11 cellular contexts compared by ENCODE assay signal in genomic region chr5:132771559-132771998, GRCh38. TPM values are rescaled to one million over a fixed set of nuclear protein-coding genes. Genes with fewer than 3 reads are reported as not detected.
DNase-seq lines count a peak whose midpoint lies in the region; ATAC-seq, FAIRE-seq and TF ChIP-seq lines count a peak whose summit lies in the region.
"Had no signal": no experiment of that assay in that cellular context is flagged by ENCODE, and none has a peak within 500 bp of the region (broad histone marks: within the 10 kb centered on the region; RNA-seq: fewer than 3 reads in every experiment).

No MANE protein-coding gene starts in this region.

- H2AFZ ChIP-seq in HepG2 (ENCODE audit: low read length): no peak overlapping the region

- FAIRE-seq in HepG2 (lab: Jason Lieb, UNC): peak; percentile 74
- FAIRE-seq: frontal cortex had no signal

- peak; percentile 83 for ATAC-seq in HepG2
- no peak for ATAC-seq in HG02763 (IDR thresholded peaks at IDR 0.05; ENCODE audit: unreplicated experiment)
- ATAC-seq in HG03175 (IDR thresholded peaks at IDR 0.05; ENCODE audit: unreplicated experiment): no peak
- ATAC-seq: SK-N-SH treated with all-trans-retinoic acid at 6 μM for 48 hours had no signal

- intact Hi-C loops in dorsolateral prefrontal cortex (cut with DNase I): no loop called here
- intact Hi-C loops in HepG2 (cut with micrococcal nuclease; ENCODE audit: unreplicated experiment): loop anchor here (1.0 to 2.0 kb wide), 3 partner anchors 35 to 49 kb away; partner anchors contain the start of gene KIF3A

- peaks cover 15% of the 10 kb centered on the region; the same call in 1 of the 2 replicates for H3K4me1 ChIP-seq in HUES64 (ENCODE audit: insufficient read depth, low read length)
- peaks cover 57% of the 10 kb centered on the region for H3K4me1 ChIP-seq in HepG2 (ENCODE audit: insufficient read depth, low read length)
- H3K4me1 ChIP-seq in thymus (ENCODE audit: control insufficient read depth, insufficient read depth, low read length): peaks cover 1% of the 10 kb centered on the region

- no peak for TF ChIP-seq RAD21 in HepG2 (CRISPR knock-in tag; IDR thresholded peaks at IDR 0.05)

- no peak overlapping the region for H3K9ac ChIP-seq in HUES64 (ENCODE audit: low read depth, low read length)
- H3K9ac ChIP-seq in HepG2 (ENCODE audit: insufficient read depth, low read depth, low read length): peak overlapping the region; percentile 51

- BruUV-seq in HepG2 (replicated peaks; lab: Mats Ljungman, UMichigan): no TSS peak

- POLR2A ChIA-PET in HepG2 (lab: Yijun Ruan, JAX): interaction anchor here (0.7 to 1.9 kb wide), 3 partner anchors 36 to 49 kb away, joined by 3 to 14 read pairs (median 6); no protein-coding TSS in a partner anchor

- no peaks in the 10 kb centered on the region for H3K36me3 ChIP-seq in HUES64 (ENCODE audit: insufficient read depth, low read length)
- peaks cover 1 to 4% of the 10 kb centered on the region in 2 experiments; a peak in 1 of 5 replicates for H3K36me3 ChIP-seq in HepG2 (replicated peaks in 1 of 2; ENCODE audit: control insufficient read depth in 1 of 2, insufficient read depth in 2 of 2, low read length in 2 of 2)
- no peaks in the 10 kb centered on the region for H3K36me3 ChIP-seq in thymus (ENCODE audit: control insufficient read depth, insufficient read depth)

- CTCF ChIA-PET in HepG2 (lab: Yijun Ruan, JAX; ENCODE audit: low intra/inter-chr PET ratio, low total read pairs): no interaction called here

- H3K27me3 ChIP-seq in HUES64 (ENCODE audit: insufficient read depth, low read length): peaks cover 24% of the 10 kb centered on the region
- no peaks in the 10 kb centered on the region for H3K27me3 ChIP-seq in dorsolateral prefrontal cortex
- no peaks in the 10 kb centered on the region for H3K27me3 ChIP-seq in HepG2 (ENCODE audit: control insufficient read depth in 1 of 2, insufficient read depth in 2 of 2, low read length in 2 of 2)
- peaks cover 7% of the 10 kb centered on the region for H3K27me3 ChIP-seq in thymus (ENCODE audit: control insufficient read depth, insufficient read depth)

- TF ChIP-seq POLR2A in HepG2 (IDR thresholded peaks at IDR 0.05; ENCODE audit: insufficient read depth in 1 of 2, low read depth in 2 of 2, low read length in 2 of 2): peak in 1 of 2 experiments; percentile 44; a peak in 1 of 4 replicates

- H3K27ac ChIP-seq in HUES64 (ENCODE audit: low read depth, low read length) (peak overlapping the region; percentile 20; the same call in 1 of the 2 replicates), dorsolateral prefrontal cortex (peak overlapping the region; percentile 76 to 100 (median 98)), HepG2 (ENCODE audit: extremely low read length, insufficient read depth, low read length) (peak overlapping the region; percentile 71), thymus (ENCODE audit: low read depth) (peak overlapping the region; percentile 20)

- TF ChIP-seq CTCF in dorsolateral prefrontal cortex (IDR thresholded peaks at IDR 0.05 in 54 of 56, conservative IDR thresholded peaks at IDR 0.05 in 2 of 56; ENCODE audit: low read depth in 1 of 56, partially characterized antibody in 56 of 56): no peak
- no peak for TF ChIP-seq CTCF in HepG2 (CRISPR knock-in tag; IDR thresholded peaks at IDR 0.05)

- WGBS in HUES64: 58% methylated on average over 8 of the region's 8 CpGs
- 16% methylated on average over 4 of the region's 8 CpGs for WGBS in HepG2 (ENCODE audit: low lambda C conversion rate)
- WGBS in thymus: 94% methylated on average over 8 of the region's 8 CpGs

- TF ChIP-seq EP300 in HepG2 (IDR thresholded peaks at IDR 0.05; ENCODE audit: low read depth in 2 of 2, low read length in 2 of 2): no peak
- TF ChIP-seq EP300 in HepG2 (CRISPR knock-in tag; IDR thresholded peaks at IDR 0.05; ENCODE audit: borderline replicate concordance): no peak

- DNase-seq in dorsolateral prefrontal cortex (peak in 2 of 10 donors; percentile 40 to 43), HepG2 (ENCODE audit: low spot score) (peak; percentile 90), SKM-1 (lab: John Stamatoyannopoulos, UW; ENCODE audit: unreplicated experiment) (no peak), NCI-H748 (lab: John Stamatoyannopoulos, UW; ENCODE audit: unreplicated experiment) (no peak)
- DNase-seq: NCI-H146 had no signal

- H4K20me1 ChIP-seq in HepG2 (ENCODE audit: insufficient read depth, low read length): no peaks in the 10 kb centered on the region

- no peaks in the 10 kb centered on the region for H3K9me3 ChIP-seq in HUES64 (ENCODE audit: insufficient read depth, low read depth, low read length)
- no peaks in the 10 kb centered on the region for H3K9me3 ChIP-seq in HepG2 (ENCODE audit: low read length)
- no peaks in the 10 kb centered on the region for H3K9me3 ChIP-seq in thymus (ENCODE audit: control insufficient read depth)

- peak overlapping the region; percentile 47 for H3K4me2 ChIP-seq in HepG2 (ENCODE audit: low read depth, low read length)

- in situ Hi-C loops in HepG2 (cut with HindIII; ENCODE audit: extremely low pct_ligation_motif_present, low pct_unique_long_range_greater_than_20kb): loop anchor here (5.0 kb wide), 1 partner anchor 46 kb away; no protein-coding TSS in a partner anchor

- peaks cover 68% of the 10 kb centered on the region for H3K79me2 ChIP-seq in HepG2 (ENCODE audit: insufficient read depth, low read length)

- H3K4me3 ChIP-seq in HUES64 (ENCODE audit: low read length) (no peak overlapping the region), dorsolateral prefrontal cortex (peak overlapping the region in 9 of 59 donors; percentile 0 to 33 (median 3)), HepG2 (replicated peaks in 1 of 3; ENCODE audit: insufficient read depth in 1 of 3, low read depth in 2 of 3, low read length in 3 of 3) (peak overlapping the region in 1 of 3 experiments; percentile 49; a peak in 1 of 6 replicates), thymus (ENCODE audit: low read length) (no peak overlapping the region)

RNA-seq across cellular contexts. Expression of gene SEPTIN8, which starts 5.5 kb away (rescaled TPM):
- 22.4 TPM for polyA plus RNA-seq in HUES64 (2013, experiment 1 of 2)
- 25.5 TPM for polyA plus RNA-seq in HUES64 (2013, experiment 2 of 2)
- total RNA-seq in dorsolateral prefrontal cortex (100 to 1,000 TPM; 221 to 622 (median 319) TPM), HepG2 (2016; rRNA removed; fragmentation: Illumina TruSeq; extraction: Trizol) (49.9 and 50.7 TPM in 2 replicates)
- total RNA-seq in HepG2 (2016; cell fraction: cytosol; rRNA removed; fragmentation: Illumina TruSeq; extraction: Trizol; ENCODE audit: low read depth): 13.3 and 15.3 TPM in 2 replicates
- 44.4 and 46.1 TPM in 2 replicates for total RNA-seq in HepG2 (2016; cell fraction: insoluble cytoplasmic fraction; rRNA removed; fragmentation: Illumina TruSeq; extraction: Trizol)
- total RNA-seq in HepG2 (2016; cell fraction: membrane; rRNA removed; fragmentation: Illumina TruSeq; extraction: Trizol): 36.1 and 39.7 TPM in 2 replicates
- total RNA-seq in HepG2 (2016; cell fraction: nucleus; rRNA removed; fragmentation: Illumina TruSeq; extraction: Trizol): 44.2 and 49.8 TPM in 2 replicates
- polyA plus RNA-seq in HepG2 (2011; rRNA removed) (41.4 and 52.4 TPM in 2 replicates), thymus (13.8 TPM)
- 28.0 and 28.2 TPM in 2 replicates for polyA plus RNA-seq in HepG2 (2011; cell fraction: cytosol; rRNA removed)
- 111 and 114 TPM in 2 replicates for polyA plus RNA-seq in HepG2 (2011; cell fraction: nucleus; rRNA removed)
- polyA plus RNA-seq in HepG2 (2012): 25.3 and 37.5 TPM in 2 replicates
- 13.8 and 15.1 TPM in 2 replicates for polyA plus RNA-seq in HepG2 (2016; cell fraction: cytosol; fragmentation: Illumina TruSeq; extraction: Trizol; ENCODE audit: low read depth)
- polyA plus RNA-seq in HepG2 (2016; cell fraction: insoluble cytoplasmic fraction; fragmentation: Illumina TruSeq; extraction: Trizol; ENCODE audit: low read depth): 42.4 and 53.4 TPM in 2 replicates
- polyA plus RNA-seq in HepG2 (2016; cell fraction: membrane; fragmentation: Illumina TruSeq; extraction: Trizol; ENCODE audit: low read depth): 26.2 and 28.3 TPM in 2 replicates
- 65.8 and 78.0 TPM in 2 replicates for polyA plus RNA-seq in HepG2 (2016; cell fraction: nucleus; fragmentation: Illumina TruSeq; extraction: Trizol; ENCODE audit: insufficient read depth, low read depth)
- 18.7 and 34.8 TPM in 2 replicates for polyA minus RNA-seq in HepG2 (2011; rRNA and poly(A)+ RNA removed; ENCODE audit: low replicate concordance)
- polyA minus RNA-seq in HepG2 (2011; cell fraction: cytosol; rRNA and poly(A)+ RNA removed): 17.4 TPM in 2 replicates
- polyA minus RNA-seq in HepG2 (2011; cell fraction: nucleus; rRNA and poly(A)+ RNA removed): 40.3 and 47.5 TPM in 2 replicates

RNA-seq across cellular contexts. Expression of gene CCNI2, which starts 24.4 kb away (rescaled TPM):
- polyA plus RNA-seq in HUES64 (2013, experiment 1 of 2): 0.70 TPM
- 0.13 TPM for polyA plus RNA-seq in HUES64 (2013, experiment 2 of 2)
- total RNA-seq in dorsolateral prefrontal cortex: 1 to 10 TPM in 83 of 120 experiments, under 1 TPM in 36, not detected in 1; 0.26 to 4.5 (median 1.5) TPM
- total RNA-seq in HepG2 (2016; rRNA removed; fragmentation: Illumina TruSeq; extraction: Trizol): not detected in 2 replicates
- total RNA-seq in HepG2 (2016; cell fraction: cytosol; rRNA removed; fragmentation: Illumina TruSeq; extraction: Trizol; ENCODE audit: low read depth): not detected in 2 replicates
- not detected in 2 replicates for total RNA-seq in HepG2 (2016; cell fraction: insoluble cytoplasmic fraction; rRNA removed; fragmentation: Illumina TruSeq; extraction: Trizol)
- total RNA-seq in HepG2 (2016; cell fraction: membrane; rRNA removed; fragmentation: Illumina TruSeq; extraction: Trizol): not detected in 2 replicates
- not detected in 2 replicates for total RNA-seq in HepG2 (2016; cell fraction: nucleus; rRNA removed; fragmentation: Illumina TruSeq; extraction: Trizol)
- 0.03 TPM in 1 of 2 replicates, not detected in the other for polyA plus RNA-seq in HepG2 (2011; rRNA removed)
- polyA plus RNA-seq in HepG2 (2011; cell fraction: cytosol; rRNA removed): not detected in 2 replicates
- not detected in 2 replicates for polyA plus RNA-seq in HepG2 (2011; cell fraction: nucleus; rRNA removed)
- 0.86 and 1.2 TPM in 2 replicates for polyA plus RNA-seq in HepG2 (2012)
- not detected in 2 replicates for polyA plus RNA-seq in HepG2 (2016; cell fraction: cytosol; fragmentation: Illumina TruSeq; extraction: Trizol; ENCODE audit: low read depth)
- polyA plus RNA-seq in HepG2 (2016; cell fraction: insoluble cytoplasmic fraction; fragmentation: Illumina TruSeq; extraction: Trizol; ENCODE audit: low read depth): not detected in 2 replicates
- polyA plus RNA-seq in HepG2 (2016; cell fraction: membrane; fragmentation: Illumina TruSeq; extraction: Trizol; ENCODE audit: low read depth): not detected in 2 replicates
- polyA plus RNA-seq in HepG2 (2016; cell fraction: nucleus; fragmentation: Illumina TruSeq; extraction: Trizol; ENCODE audit: insufficient read depth, low read depth): not detected in 2 replicates
- polyA minus RNA-seq in HepG2 (2011; rRNA and poly(A)+ RNA removed; ENCODE audit: low replicate concordance): not detected in 2 replicates
- not detected in 2 replicates for polyA minus RNA-seq in HepG2 (2011; cell fraction: cytosol; rRNA and poly(A)+ RNA removed)
- polyA minus RNA-seq in HepG2 (2011; cell fraction: nucleus; rRNA and poly(A)+ RNA removed): not detected in 2 replicates
- polyA plus RNA-seq in thymus: 2.5 TPM

RNA-seq across cellular contexts. Expression of gene KIF3A, which starts 34.2 kb away (rescaled TPM):
- polyA plus RNA-seq in HUES64 (2013, experiment 1 of 2): 6.4 TPM
- polyA plus RNA-seq in HUES64 (2013, experiment 2 of 2): 8.8 TPM
- 100 to 1,000 TPM in 95 of 120 experiments, 10 to 100 TPM in 25; 58.5 to 177 (median 126) TPM for total RNA-seq in dorsolateral prefrontal cortex
- total RNA-seq in HepG2 (2016; rRNA removed; fragmentation: Illumina TruSeq; extraction: Trizol): 8.4 and 11.3 TPM in 2 replicates
- total RNA-seq in HepG2 (2016; cell fraction: cytosol; rRNA removed; fragmentation: Illumina TruSeq; extraction: Trizol; ENCODE audit: low read depth): 2.8 and 3.1 TPM in 2 replicates
- 7.5 and 11.1 TPM in 2 replicates for total RNA-seq in HepG2 (2016; cell fraction: insoluble cytoplasmic fraction; rRNA removed; fragmentation: Illumina TruSeq; extraction: Trizol)
- total RNA-seq in HepG2 (2016; cell fraction: membrane; rRNA removed; fragmentation: Illumina TruSeq; extraction: Trizol): 1.5 and 2.4 TPM in 2 replicates
- total RNA-seq in HepG2 (2016; cell fraction: nucleus; rRNA removed; fragmentation: Illumina TruSeq; extraction: Trizol): 7.2 and 8.7 TPM in 2 replicates
- polyA plus RNA-seq in HepG2 (2011; rRNA removed): 2.3 TPM in 2 replicates
- polyA plus RNA-seq in HepG2 (2011; cell fraction: cytosol; rRNA removed): 0.91 and 1.5 TPM in 2 replicates
- 2.0 and 3.9 TPM in 2 replicates for polyA plus RNA-seq in HepG2 (2011; cell fraction: nucleus; rRNA removed)
- 3.5 and 4.3 TPM in 2 replicates for polyA plus RNA-seq in HepG2 (2012)
- polyA plus RNA-seq in HepG2 (2016; cell fraction: cytosol; fragmentation: Illumina TruSeq; extraction: Trizol; ENCODE audit: low read depth): 0.07 and 0.16 TPM in 2 replicates
- 5.7 and 6.8 TPM in 2 replicates for polyA plus RNA-seq in HepG2 (2016; cell fraction: insoluble cytoplasmic fraction; fragmentation: Illumina TruSeq; extraction: Trizol; ENCODE audit: low read depth)
- polyA plus RNA-seq in HepG2 (2016; cell fraction: membrane; fragmentation: Illumina TruSeq; extraction: Trizol; ENCODE audit: low read depth): 0.19 and 0.44 TPM in 2 replicates
- 7.8 and 14.1 TPM in 2 replicates for polyA plus RNA-seq in HepG2 (2016; cell fraction: nucleus; fragmentation: Illumina TruSeq; extraction: Trizol; ENCODE audit: insufficient read depth, low read depth)
- polyA minus RNA-seq in HepG2 (2011; rRNA and poly(A)+ RNA removed; ENCODE audit: low replicate concordance): 0.86 and 1.3 TPM in 2 replicates
- polyA minus RNA-seq in HepG2 (2011; cell fraction: cytosol; rRNA and poly(A)+ RNA removed): 1.4 and 4.2 TPM in 2 replicates
- polyA minus RNA-seq in HepG2 (2011; cell fraction: nucleus; rRNA and poly(A)+ RNA removed): 9.7 TPM in 2 replicates
- 6.6 TPM for polyA plus RNA-seq in thymus

RNA-seq across cellular contexts. Expression of gene SOWAHA, which starts 41.5 kb away (rescaled TPM):
- polyA plus RNA-seq in HUES64 (2013, experiment 1 of 2): not detected
- polyA plus RNA-seq in HUES64 (2013, experiment 2 of 2): 0.13 TPM
- total RNA-seq in dorsolateral prefrontal cortex: 100 to 1,000 TPM in 3 of 120 experiments, 10 to 100 TPM in 117; 15.4 to 106 (median 48.7) TPM
- total RNA-seq in HepG2 (2016; rRNA removed; fragmentation: Illumina TruSeq; extraction: Trizol): 1.9 and 2.0 TPM in 2 replicates
- 0.35 and 0.40 TPM in 2 replicates for total RNA-seq in HepG2 (2016; cell fraction: cytosol; rRNA removed; fragmentation: Illumina TruSeq; extraction: Trizol; ENCODE audit: low read depth)
- total RNA-seq in HepG2 (2016; cell fraction: insoluble cytoplasmic fraction; rRNA removed; fragmentation: Illumina TruSeq; extraction: Trizol): 2.0 and 2.2 TPM in 2 replicates
- 1.4 and 1.6 TPM in 2 replicates for total RNA-seq in HepG2 (2016; cell fraction: membrane; rRNA removed; fragmentation: Illumina TruSeq; extraction: Trizol)
- total RNA-seq in HepG2 (2016; cell fraction: nucleus; rRNA removed; fragmentation: Illumina TruSeq; extraction: Trizol): 1.1 and 1.6 TPM in 2 replicates
- polyA plus RNA-seq in HepG2 (2011; rRNA removed): 0.82 and 0.95 TPM in 2 replicates
- polyA plus RNA-seq in HepG2 (2011; cell fraction: cytosol; rRNA removed): 0.88 and 1.0 TPM in 2 replicates
- 0.57 and 0.77 TPM in 2 replicates for polyA plus RNA-seq in HepG2 (2011; cell fraction: nucleus; rRNA removed)
- polyA plus RNA-seq in HepG2 (2012): 0.73 and 0.79 TPM in 2 replicates
- polyA plus RNA-seq in HepG2 (2016; cell fraction: cytosol; fragmentation: Illumina TruSeq; extraction: Trizol; ENCODE audit: low read depth): 0.28 and 0.41 TPM in 2 replicates
- polyA plus RNA-seq in HepG2 (2016; cell fraction: insoluble cytoplasmic fraction; fragmentation: Illumina TruSeq; extraction: Trizol; ENCODE audit: low read depth): 2.7 and 2.9 TPM in 2 replicates
- polyA plus RNA-seq in HepG2 (2016; cell fraction: membrane; fragmentation: Illumina TruSeq; extraction: Trizol; ENCODE audit: low read depth): 1.2 and 1.3 TPM in 2 replicates
- 1.7 and 1.8 TPM in 2 replicates for polyA plus RNA-seq in HepG2 (2016; cell fraction: nucleus; fragmentation: Illumina TruSeq; extraction: Trizol; ENCODE audit: insufficient read depth, low read depth)
- 2.2 TPM in 1 of 2 replicates, not detected in the other for polyA minus RNA-seq in HepG2 (2011; rRNA and poly(A)+ RNA removed; ENCODE audit: low replicate concordance)
- 0.49 and 1.1 TPM in 2 replicates for polyA minus RNA-seq in HepG2 (2011; cell fraction: cytosol; rRNA and poly(A)+ RNA removed)
- 0.62 and 0.64 TPM in 2 replicates for polyA minus RNA-seq in HepG2 (2011; cell fraction: nucleus; rRNA and poly(A)+ RNA removed)
- 4.3 TPM for polyA plus RNA-seq in thymus

RNA-seq across cellular contexts. Expression of gene SHROOM1, which starts 58.9 kb away (rescaled TPM):
- 2.2 TPM for polyA plus RNA-seq in HUES64 (2013, experiment 1 of 2)
- 2.0 TPM for polyA plus RNA-seq in HUES64 (2013, experiment 2 of 2)
- total RNA-seq in dorsolateral prefrontal cortex: 10 to 100 TPM; 14.1 to 91.8 (median 29.3) TPM
- total RNA-seq in HepG2 (2016; rRNA removed; fragmentation: Illumina TruSeq; extraction: Trizol): 8.9 and 18.2 TPM in 2 replicates
- total RNA-seq in HepG2 (2016; cell fraction: cytosol; rRNA removed; fragmentation: Illumina TruSeq; extraction: Trizol; ENCODE audit: low read depth): 2.9 and 3.0 TPM in 2 replicates
- 8.5 and 16.1 TPM in 2 replicates for total RNA-seq in HepG2 (2016; cell fraction: insoluble cytoplasmic fraction; rRNA removed; fragmentation: Illumina TruSeq; extraction: Trizol)
- 6.2 and 8.3 TPM in 2 replicates for total RNA-seq in HepG2 (2016; cell fraction: membrane; rRNA removed; fragmentation: Illumina TruSeq; extraction: Trizol)
- 14.0 and 18.5 TPM in 2 replicates for total RNA-seq in HepG2 (2016; cell fraction: nucleus; rRNA removed; fragmentation: Illumina TruSeq; extraction: Trizol)
- 25.7 and 34.5 TPM in 2 replicates for polyA plus RNA-seq in HepG2 (2011; rRNA removed)
- 18.4 and 21.6 TPM in 2 replicates for polyA plus RNA-seq in HepG2 (2011; cell fraction: cytosol; rRNA removed)
- polyA plus RNA-seq in HepG2 (2011; cell fraction: nucleus; rRNA removed): 60.0 and 62.0 TPM in 2 replicates
- polyA plus RNA-seq in HepG2 (2012): 12.5 and 16.7 TPM in 2 replicates
- polyA plus RNA-seq in HepG2 (2016; cell fraction: cytosol; fragmentation: Illumina TruSeq; extraction: Trizol; ENCODE audit: low read depth): 2.1 and 2.2 TPM in 2 replicates
- 11.5 and 14.1 TPM in 2 replicates for polyA plus RNA-seq in HepG2 (2016; cell fraction: insoluble cytoplasmic fraction; fragmentation: Illumina TruSeq; extraction: Trizol; ENCODE audit: low read depth)
- polyA plus RNA-seq in HepG2 (2016; cell fraction: membrane; fragmentation: Illumina TruSeq; extraction: Trizol; ENCODE audit: low read depth): 4.6 and 5.0 TPM in 2 replicates
- polyA plus RNA-seq in HepG2 (2016; cell fraction: nucleus; fragmentation: Illumina TruSeq; extraction: Trizol; ENCODE audit: insufficient read depth, low read depth): 52.3 and 58.0 TPM in 2 replicates
- 10.1 and 31.5 TPM in 2 replicates for polyA minus RNA-seq in HepG2 (2011; rRNA and poly(A)+ RNA removed; ENCODE audit: low replicate concordance)
- 14.4 and 20.5 TPM in 2 replicates for polyA minus RNA-seq in HepG2 (2011; cell fraction: cytosol; rRNA and poly(A)+ RNA removed)
- polyA minus RNA-seq in HepG2 (2011; cell fraction: nucleus; rRNA and poly(A)+ RNA removed): 29.1 and 42.4 TPM in 2 replicates
- polyA plus RNA-seq in thymus: 6.2 TPM

Comparison
In these comparisons a context has a peak if more than half of its experiments do, and no peak if none do; other contexts are left out.
1. H3K27ac ChIP-seq: peak in every context shown above with its lines; median percentile 98 in dorsolateral prefrontal cortex; 71 in HepG2; 20 in HUES64; 20 in thymus.
2. RNA of gene KIF3A, which starts 34.2 kb away (total RNA-seq): 58.5 to 177 TPM in dorsolateral prefrontal cortex; 1.5 to 11.3 TPM in HepG2; every median in the first group is over 4 times any median in the second.